In the genomic region with DNA sequence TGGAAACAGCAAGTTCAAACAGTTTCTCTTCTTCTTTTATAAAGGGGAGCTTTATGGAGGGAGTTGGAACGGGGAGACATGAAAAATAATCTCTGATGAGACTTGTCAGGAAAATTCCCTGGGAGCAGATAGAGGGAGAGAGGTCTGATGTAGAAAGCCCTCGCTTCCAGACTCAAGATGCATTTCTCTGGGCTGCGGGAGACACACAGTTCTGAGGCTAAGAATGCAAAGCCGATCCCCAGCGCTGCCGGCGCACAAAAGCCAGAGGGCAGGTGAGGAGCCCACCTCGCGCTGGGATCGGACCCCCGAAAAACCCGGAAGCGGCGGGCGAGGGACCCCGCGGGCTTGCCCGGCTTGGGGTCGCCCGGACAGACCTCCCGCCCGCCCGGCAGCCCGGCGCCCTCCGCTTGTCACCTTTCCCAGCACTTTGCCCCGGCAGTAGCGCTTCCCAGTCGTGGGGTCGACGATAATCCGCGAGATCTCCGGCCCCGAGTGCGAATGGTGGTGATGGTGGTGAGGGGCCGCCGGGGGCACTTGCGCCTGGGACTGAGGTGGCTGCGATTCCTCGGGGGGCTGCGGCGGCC, we compare ENCODE assay signal across 8 cellular contexts. TPM values are rescaled to one million over a fixed set of nuclear protein-coding genes. Genes with fewer than 3 reads are reported as not detected.
A peak's percentile ranks its signal among the peaks of the same experiment; 100 is the strongest.
DNase-seq lines count a peak whose midpoint lies in the region; ATAC-seq and TF ChIP-seq lines count a peak whose summit lies in the region.

No MANE protein-coding gene starts in this region.

- POLR2A ChIA-PET in naive thymus-derived CD8-positive, alpha-beta T cell (lab: Charles Lee): no interaction called here

- no peak for TF ChIP-seq POLR2A in esophagus squamous epithelium (IDR thresholded peaks at IDR 0.05)

- H3K27me3 ChIP-seq in HUES6 (ENCODE audit: control insufficient read depth, insufficient read depth, low read length): peaks cover 11% of the 10 kb centered on the region
- H3K27me3 ChIP-seq in esophagus squamous epithelium: no peaks in the 10 kb centered on the region

- ATAC-seq in naive thymus-derived CD8-positive, alpha-beta T cell: peak in 1 of 2 donors; percentile 2
- ATAC-seq in HG03135 (IDR thresholded peaks at IDR 0.05; ENCODE audit: unreplicated experiment): no peak

- peaks cover 0 to 11% (median 9%) of the 10 kb centered on the region in 5 donors for H3K27me3 Mint-ChIP-seq in naive thymus-derived CD8-positive, alpha-beta T cell

- H3K36me3 ChIP-seq in HUES6 (ENCODE audit: control insufficient read depth, insufficient read depth, low read length): peaks cover 41% of the 10 kb centered on the region
- peaks cover 8 to 36% (median 14%) of the 10 kb centered on the region in 3 donors for H3K36me3 ChIP-seq in esophagus squamous epithelium

- intact Hi-C loops in esophagus squamous epithelium (cut with DNase I): no loop called here

- H3K4me3 Mint-ChIP-seq in naive thymus-derived CD8-positive, alpha-beta T cell: peak overlapping the region; percentile 82 to 94 (median 90)

- peaks cover 7 to 20% (median 13%) of the 10 kb centered on the region in 4 donors for H3K4me1 Mint-ChIP-seq in naive thymus-derived CD8-positive, alpha-beta T cell

- H3K27ac ChIP-seq in HUES6 (ENCODE audit: low read depth, low read length) (no peak overlapping the region), esophagus squamous epithelium (peak overlapping the region; percentile 95 to 99 (median 96))

- H3K27ac Mint-ChIP-seq in naive thymus-derived CD8-positive, alpha-beta T cell: peak overlapping the region; percentile 65 to 95 (median 90)

- H3K4me3 ChIP-seq in HUES6 (ENCODE audit: low read depth, low read length) (peak overlapping the region; percentile 86), esophagus squamous epithelium (peak overlapping the region; percentile 87 to 94 (median 90))

- no peak for TF ChIP-seq CTCF in esophagus squamous epithelium (IDR thresholded peaks at IDR 0.05)

- H3K9me3 ChIP-seq in HUES6 (ENCODE audit: control insufficient read depth, insufficient read depth, low read depth, low read length): no peaks in the 10 kb centered on the region
- no peaks in the 10 kb centered on the region for H3K9me3 ChIP-seq in esophagus squamous epithelium

- peak overlapping the region; percentile 88 for H3K9ac ChIP-seq in HUES6 (ENCODE audit: low read length)

- H3K36me3 Mint-ChIP-seq in naive thymus-derived CD8-positive, alpha-beta T cell: peaks cover 0 to 4% (median under 1%) of the 10 kb centered on the region in 3 donors

- peaks cover 19% of the 10 kb centered on the region for H3K4me1 ChIP-seq in HUES6 (ENCODE audit: control insufficient read depth, insufficient read depth, low read length)
- peaks cover 7 to 64% (median 10%) of the 10 kb centered on the region in 3 donors for H3K4me1 ChIP-seq in esophagus squamous epithelium

- DNase-seq in NCI-H345 (lab: John Stamatoyannopoulos, UW) (peak; percentile 32), NCI-H345 treated with DMSO at 0.1 percent for 48 hours (lab: John Stamatoyannopoulos, UW; ENCODE audit: unreplicated experiment) (no peak), esophagus squamous epithelium (lab: John Stamatoyannopoulos, UW) (no peak), NCI-H446 treated with DMSO at 0.1 percent for 48 hours (lab: John Stamatoyannopoulos, UW) (no peak)
- DNase-seq in activated CD4-positive, alpha-beta T cell treated with anti-CD3 and anti-CD28 coated beads, Interleukin-2, amount 50 U/mL, for 48 hours: peak; percentile 15 to 18
- peak in 2 of 10 donors; percentile 3 to 22 for DNase-seq in naive thymus-derived CD8-positive, alpha-beta T cell

- 0 to 2% methylated on average over 21 to 34 of the region's 43 CpGs for WGBS in esophagus squamous epithelium, 2 donors

- H3K9me3 Mint-ChIP-seq in naive thymus-derived CD8-positive, alpha-beta T cell: no peaks in the 10 kb centered on the region

RNA-seq across cellular contexts. Expression of gene PLK2, which starts 0.5 kb away (rescaled TPM):
- 100 to 1,000 TPM; 117 to 227 (median 151) TPM for total RNA-seq in esophagus squamous epithelium
- total RNA-seq in naive thymus-derived CD8-positive, alpha-beta T cell: 10 to 100 TPM in 1 of 2 experiments, 1 to 10 TPM in 1; 8.8 to 10.7 TPM
- polyA plus RNA-seq in naive thymus-derived CD8-positive, alpha-beta T cell: 1 to 10 TPM in 1 of 3 donors, under 1 TPM in 2; 0.33 to 1.0 (median 0.96) TPM

RNA-seq across cellular contexts. Expression of gene GAPT, which starts 31.9 kb away (rescaled TPM):
- 1 to 10 TPM in 1 of 4 donors, under 1 TPM in 2, not detected in 1; 0.09 to 2.9 (median 0.18) TPM for total RNA-seq in esophagus squamous epithelium
- total RNA-seq in naive thymus-derived CD8-positive, alpha-beta T cell: 1 to 10 TPM; 1.4 to 2.0 TPM
- polyA plus RNA-seq in naive thymus-derived CD8-positive, alpha-beta T cell: under 1 TPM; 0.13 to 0.43 (median 0.17) TPM

Comparison
In these comparisons a context has a peak if more than half of its experiments do, and no peak if none do; other contexts are left out.
1. DNase-seq: peak in NCI-H345 (single experiment) and activated CD4-positive, alpha-beta T cell treated with anti-CD3 and anti-CD28 coated beads, Interleukin-2, amount 50 U/mL, for 48 hours (2 of 2); none in NCI-H345 treated with DMSO at 0.1 percent for 48 hours (single experiment), esophagus squamous epithelium (single experiment) and NCI-H446 treated with DMSO at 0.1 percent for 48 hours (single experiment).
2. RNA of gene PLK2, which starts 0.5 kb away (total RNA-seq): 117 to 227 TPM in esophagus squamous epithelium; 8.8 to 10.7 TPM in naive thymus-derived CD8-positive, alpha-beta T cell; every median in the first group is over 10 times any median in the second.